Comparison of ENCODE assay signal across 13 cellular contexts in the genomic region with DNA sequence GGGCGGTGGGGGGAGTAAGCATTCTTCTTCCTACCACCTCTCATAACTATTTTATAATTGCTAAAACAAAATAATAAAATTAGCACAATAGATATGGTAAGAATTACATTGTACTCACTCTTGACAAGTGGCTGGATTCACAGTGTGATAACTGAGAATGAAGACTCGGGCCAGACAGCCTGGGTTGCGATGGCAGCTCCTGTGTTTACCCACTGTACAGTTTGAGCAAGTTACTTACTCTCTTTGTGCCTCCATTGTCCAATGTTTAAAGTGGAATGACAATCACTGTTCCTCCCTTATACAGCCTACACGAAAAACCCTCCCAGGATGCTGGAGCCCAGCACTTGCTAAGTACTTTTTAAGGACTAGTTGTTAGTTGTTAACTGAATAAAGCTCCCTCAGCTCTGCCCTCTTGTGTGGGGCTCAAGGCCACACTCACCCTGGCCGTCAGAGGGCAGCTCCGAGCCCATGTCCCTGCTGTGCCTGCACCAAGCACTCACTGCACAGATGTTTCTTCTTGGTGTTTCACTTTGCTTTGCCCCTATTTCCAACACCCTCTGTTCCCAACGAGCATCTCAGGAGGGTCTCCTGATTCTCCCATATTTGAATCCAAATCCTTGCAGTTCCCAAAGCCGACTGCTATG. TPM values are rescaled to one million over a fixed set of nuclear protein-coding genes. Genes with fewer than 3 reads are reported as not detected.
DNase-seq lines count a peak whose midpoint lies in the region; ATAC-seq and TF ChIP-seq lines count a peak whose summit lies in the region.
"Had no signal": no experiment of that assay in that cellular context is flagged by ENCODE, and none has a peak within 500 bp of the region (broad histone marks: within the 10 kb centered on the region; RNA-seq: fewer than 3 reads in every experiment).

No MANE protein-coding gene starts in this region.

- H3K9me3 Mint-ChIP-seq in GM23338, result no peaks in the 10 kb centered on the region
- no peaks in the 10 kb centered on the region for H3K9me3 Mint-ChIP-seq in chondrocyte (ENCODE audit: low read depth)
- H3K9me3 Mint-ChIP-seq: activated naive CD4-positive, alpha-beta T cell treated with anti-CD3 and anti-CD28 coated beads, Interleukin-2, amount 50 U/mL, for 24 hours; immature natural killer cell had no signal

- H3K27me3 ChIP-seq in GM23338 (ENCODE audit: insufficient read depth) (no peaks in the 10 kb centered on the region), osteoblast (ENCODE audit: insufficient read depth, low read length) (peaks cover 4% of the 10 kb centered on the region)

- no peaks in the 10 kb centered on the region for H3K9me3 ChIP-seq in osteoblast (ENCODE audit: low read depth, low read length)

- no peak overlapping the region for H3K4me3 Mint-ChIP-seq in GM23338
- no peak overlapping the region for H3K4me3 Mint-ChIP-seq in chondrocyte (ENCODE audit: unreplicated experiment)
- H3K4me3 Mint-ChIP-seq: activated naive CD4-positive, alpha-beta T cell treated with anti-CD3 and anti-CD28 coated beads, Interleukin-2, amount 50 U/mL, for 24 hours; immature natural killer cell had no signal

- H3K79me2 ChIP-seq in GM23338 (replicated peaks; ENCODE audit: insufficient read depth) (no peaks in the 10 kb centered on the region), osteoblast (ENCODE audit: insufficient read depth, low read length) (no peaks in the 10 kb centered on the region)

- ATAC-seq in GM23338 (peak; percentile 90), HG03469 (IDR thresholded peaks at IDR 0.05; ENCODE audit: unreplicated experiment) (no peak)
- ATAC-seq: K562 had no signal

- no peak overlapping the region for H3K4me2 ChIP-seq in GM23338
- no peak overlapping the region for H3K4me2 ChIP-seq in osteoblast (ENCODE audit: insufficient read depth, low read length)

- no peaks in the 10 kb centered on the region for H3K9me2 ChIP-seq in GM23338 (ENCODE audit: insufficient read depth)

- no peak overlapping the region for H2AFZ ChIP-seq in GM23338
- H2AFZ ChIP-seq in osteoblast (ENCODE audit: low read length), result no peak overlapping the region

- H3K4me1 ChIP-seq in GM23338 (ENCODE audit: insufficient read depth) (no peaks in the 10 kb centered on the region), osteoblast (ENCODE audit: insufficient read depth, low read length) (no peaks in the 10 kb centered on the region)

- no peak overlapping the region for H3K4me3 ChIP-seq in GM23338
- H3K4me3 ChIP-seq in osteoblast (ENCODE audit: insufficient read depth, low read length), result no peak overlapping the region
- H3K4me3 ChIP-seq in lower leg skin (ENCODE audit: low read depth, poor library complexity, severe bottlenecking), result no peak overlapping the region
- H3K4me3 ChIP-seq: K562 had no signal

- H3K27ac Mint-ChIP-seq in GM23338, result no peak overlapping the region
- no peak overlapping the region for H3K27ac Mint-ChIP-seq in chondrocyte (ENCODE audit: unreplicated experiment)
- H3K27ac Mint-ChIP-seq: activated naive CD4-positive, alpha-beta T cell treated with anti-CD3 and anti-CD28 coated beads, Interleukin-2, amount 50 U/mL, for 24 hours; immature natural killer cell had no signal

- H3K27me3 Mint-ChIP-seq in GM23338 (ENCODE audit: insufficient read depth, low read depth, poor library complexity) (peaks cover 3% of the 10 kb centered on the region), chondrocyte (ENCODE audit: low read depth) (peaks cover 43% of the 10 kb centered on the region)

- intact Hi-C loops in lower leg skin (cut with DNase I; ENCODE audit: low total_unique reads), result no loop called here

- 66 to 76% methylated on average over 8 of the region's 8 CpGs for WGBS in lower leg skin, 2 donors

- H3K36me3 Mint-ChIP-seq in GM23338 (ENCODE audit: low read depth), result no peaks in the 10 kb centered on the region
- H3K36me3 Mint-ChIP-seq in chondrocyte (ENCODE audit: low read depth), result no peaks in the 10 kb centered on the region
- H3K36me3 Mint-ChIP-seq: activated naive CD4-positive, alpha-beta T cell treated with anti-CD3 and anti-CD28 coated beads, Interleukin-2, amount 50 U/mL, for 24 hours; immature natural killer cell had no signal

- peak; percentile 54 to 69 for TF ChIP-seq CTCF in GM23338 (conservative IDR thresholded peaks at IDR 0.05; ENCODE audit: low read depth in 2 of 2)
- TF ChIP-seq CTCF in chondrocyte (IDR thresholded peaks at IDR 0.05), result peak; percentile 41
- peak; percentile 28 for TF ChIP-seq CTCF in osteoblast (IDR thresholded peaks at IDR 0.05; ENCODE audit: extremely low read depth, low read depth, low read length)
- TF ChIP-seq CTCF in lower leg skin (IDR thresholded peaks at IDR 0.05), result no peak

- H3K4me1 Mint-ChIP-seq in GM23338 (peaks cover 9% of the 10 kb centered on the region; the same call in 2 of the 3 replicates), chondrocyte (ENCODE audit: low read depth) (no peaks in the 10 kb centered on the region)
- H3K4me1 Mint-ChIP-seq: activated naive CD4-positive, alpha-beta T cell treated with anti-CD3 and anti-CD28 coated beads, Interleukin-2, amount 50 U/mL, for 24 hours; immature natural killer cell had no signal

- DNase-seq in GM23338 (ENCODE audit: low spot score) (peak; percentile 57), NCI-H460 (ENCODE audit: extremely low read depth, low read depth) (peak; percentile 44), chondrocyte (ENCODE audit: low spot score) (no peak), osteoblast (ENCODE audit: insufficient read length, low spot score, missing footprints) (no peak), lower leg skin (ENCODE audit: low spot score in 2 of 2) (no peak), NCI-H446 (lab: John Stamatoyannopoulos, UW) (no peak), AML-193 (lab: John Stamatoyannopoulos, UW) (no peak)
- DNase-seq: HCEC 1CT, immature natural killer cell, NCI-H2081 had no signal

- no peaks in the 10 kb centered on the region for H3K36me3 ChIP-seq in GM23338 (ENCODE audit: insufficient read depth)
- no peaks in the 10 kb centered on the region for H3K36me3 ChIP-seq in osteoblast (ENCODE audit: insufficient read depth, low read length)

- no peaks in the 10 kb centered on the region for H3F3A ChIP-seq in GM23338 (replicated peaks; ENCODE audit: low read depth)

- TF ChIP-seq POLR2A in lower leg skin (IDR thresholded peaks at IDR 0.05), result no peak

- H3K27ac ChIP-seq in GM23338 (ENCODE audit: low read depth) (no peak overlapping the region), osteoblast (ENCODE audit: low read depth, low read length) (no peak overlapping the region)

- H4K20me1 ChIP-seq in GM23338 (replicated peaks; ENCODE audit: insufficient read depth) (no peaks in the 10 kb centered on the region), osteoblast (ENCODE audit: insufficient read depth, low read length) (no peaks in the 10 kb centered on the region)

TF ChIP-seq in GM23338, 12 proteins besides CTCF, POLR2A, EP300 and RAD21 (continues in another document):
- TF ChIP-seq NANOG (IDR thresholded peaks at IDR 0.05; ENCODE audit: borderline replicate concordance), result no peak
- TF ChIP-seq POLR2AphosphoS5 (IDR thresholded peaks at IDR 0.05; ENCODE audit: low read depth), result no peak
- TF ChIP-seq REST (IDR thresholded peaks at IDR 0.05; ENCODE audit: unreplicated experiment), result no peak

RNA-seq across cellular contexts. Expression of gene NPS, which starts 56.4 kb away (rescaled TPM):
- not detected in 2 replicates for total RNA-seq in GM23338 (2014; rRNA removed; shearing (Covaris generic))
- polyA plus RNA-seq in GM23338 (2016; fragmentation: Nextera tagmentation; extraction: Ambion mirVana), result not detected in 2 replicates
- not detected in 2 replicates for total RNA-seq in NCI-H460 (2014; rRNA removed; shearing (Covaris generic))
- polyA plus RNA-seq in NCI-H460 (2014; cell fraction: nucleus; rRNA removed), result not detected in 2 replicates
- total RNA-seq in chondrocyte, result not detected in 3 replicates
- total RNA-seq in osteoblast, result not detected in 2 replicates
- total RNA-seq in lower leg skin, result not detected
- total RNA-seq: K562 had no signal
- polyA plus RNA-seq: immature natural killer cell, K562 had no signal

Comparison
In these comparisons a context has a peak if more than half of its experiments do, and no peak if none do; other contexts are left out.
1. DNase-seq: peak in GM23338 (single experiment) and NCI-H460 (single experiment); none in chondrocyte (single experiment), osteoblast (single experiment), lower leg skin (0 of 2), NCI-H446 (0 of 2) and AML-193 (0 of 2).
2. CTCF ChIP-seq: peak in GM23338 (2 of 2), chondrocyte (single experiment) and osteoblast (single experiment); none in lower leg skin (0 of 3).